Comparison of ENCODE assay signal across 1 cellular context in genomic region chr19:55452381-55453325, GRCh38.
TF ChIP-seq lines count a peak whose summit lies in the region.

No MANE protein-coding gene starts in this region.

TF ChIP-seq in H1, 55 proteins besides CTCF, POLR2A, EP300 and RAD21 (continued from another document):
- TF ChIP-seq EZH2 (IDR thresholded peaks at IDR 0.05; ENCODE audit: low read depth, low read length, severe bottlenecking) (no peak), CBX8 (IDR thresholded peaks at IDR 0.05; ENCODE audit: borderline replicate concordance, low read depth, low read length) (no peak), TCF12 (IDR thresholded peaks at IDR 0.05; ENCODE audit: low read depth, low read length) (no peak), SIX5 (IDR thresholded peaks at IDR 0.05; ENCODE audit: low read depth, low read length) (peak; percentile 7; the same call in 1 of the 2 replicates), KDM5A (IDR thresholded peaks at IDR 0.05; ENCODE audit: low read length) (no peak), GTF2F1 (IDR thresholded peaks at IDR 0.05; ENCODE audit: borderline replicate concordance, low read depth, low read length) (no peak), CBX5 (IDR thresholded peaks at IDR 0.05; ENCODE audit: low read depth, low read length) (no peak), EGR1 (IDR thresholded peaks at IDR 0.05; ENCODE audit: borderline replicate concordance, low read depth, low read length) (no peak), HDAC2 (IDR thresholded peaks at IDR 0.05; ENCODE audit: borderline replicate concordance in 1 of 2, low read depth in 2 of 2, low read length in 2 of 2) (no peak), NANOG (IDR thresholded peaks at IDR 0.05; ENCODE audit: insufficient read depth, low read depth, low read length, poor library complexity, severe bottlenecking) (no peak)
